In the genomic region with DNA sequence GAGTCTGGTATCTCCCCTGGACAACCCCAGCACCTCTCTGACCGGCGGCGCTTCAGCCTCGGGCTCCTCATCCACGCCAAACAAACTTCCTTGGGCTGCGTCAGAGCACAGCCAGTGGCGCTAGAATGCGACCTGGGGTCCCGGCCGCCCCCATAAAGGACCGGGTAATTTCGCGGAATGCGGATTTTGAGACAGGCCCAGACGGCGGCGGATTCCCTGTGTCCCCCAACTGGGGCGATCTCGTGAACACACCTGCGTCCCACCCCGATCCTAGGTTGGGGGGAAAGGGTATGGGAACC, we compare ENCODE assay signal across 8 cellular contexts. TPM values are rescaled to one million over a fixed set of nuclear protein-coding genes. Genes with fewer than 3 reads are reported as not detected.
DNase-seq lines count a peak whose midpoint lies in the region; ATAC-seq and TF ChIP-seq lines count a peak whose summit lies in the region.

No MANE protein-coding gene starts in this region.

- TF ChIP-seq EP300 in ovary (IDR thresholded peaks at IDR 0.05): no peak

- DNase-seq in CD8-positive, alpha-beta T cell: no peak
- DNase-seq in RWPE1 (ENCODE audit: low spot score): no peak
- DNase-seq in fibroblast of lung (ENCODE audit: low read depth in 2 of 2): no peak
- DNase-seq in ovary: no peak
- DNase-seq in H4 (ENCODE audit: low spot score): no peak
- DNase-seq in NK-92 (lab: John Stamatoyannopoulos, UW; ENCODE audit: unreplicated experiment): no peak

- intact Hi-C loops in CD8-positive, alpha-beta T cell (cut with DNase I, micrococcal nuclease): loop anchor here (2.0 to 5.0 kb wide), 3 partner anchors 185 to 475 kb away; a partner anchor contains a TSS
- intact Hi-C loops in ovary (cut with DNase I): no loop called here

- H3K36me3 Mint-ChIP-seq in CD8-positive, alpha-beta T cell: peaks cover 9% of the 10 kb centered on the region

- H3K4me2 ChIP-seq in fibroblast of lung (ENCODE audit: extremely low read depth, insufficient read depth, low read length): peak overlapping the region; percentile 97

- TF ChIP-seq POLR2A in ovary (IDR thresholded peaks at IDR 0.05) (no peak), GM18505 (IDR thresholded peaks at IDR 0.05; ENCODE audit: borderline replicate concordance, extremely low read depth, insufficient read depth, insufficient read length) (no peak)

- H3K4me1 ChIP-seq in CD8-positive, alpha-beta T cell (ENCODE audit: insufficient read depth, low read length): peaks cover 28% of the 10 kb centered on the region
- H3K4me1 ChIP-seq in fibroblast of lung (ENCODE audit: control insufficient read depth, extremely low read depth, insufficient read depth, low read length) (peaks cover 2% of the 10 kb centered on the region), ovary (ENCODE audit: insufficient read depth) (peaks cover 2% of the 10 kb centered on the region)

- H3K27ac Mint-ChIP-seq in CD8-positive, alpha-beta T cell: peak overlapping the region; percentile 27

- H3K36me3 ChIP-seq in CD8-positive, alpha-beta T cell (ENCODE audit: insufficient read depth, low read length): no peaks in the 10 kb centered on the region
- H3K36me3 ChIP-seq in fibroblast of lung (ENCODE audit: control insufficient read depth, insufficient read depth, low read length) (no peaks in the 10 kb centered on the region), ovary (no peaks in the 10 kb centered on the region)

- CTCF ChIA-PET in CD8-positive, alpha-beta T cell (lab: Charles Lee): interaction anchor here (0.8 kb wide), 1 partner anchor 122 kb away, joined by 4 read pairs; no protein-coding TSS in a partner anchor
- CTCF ChIA-PET in RWPE1 (lab: Yijun Ruan, JAX): interaction anchor here (1.3 to 1.6 kb wide), 2 partner anchors 91 to 180 kb away, joined by 4 to 5 read pairs; no protein-coding TSS in a partner anchor

- no peaks in the 10 kb centered on the region for H3K9me3 Mint-ChIP-seq in CD8-positive, alpha-beta T cell

- peaks cover 24% of the 10 kb centered on the region for H3K27me3 Mint-ChIP-seq in CD8-positive, alpha-beta T cell (ENCODE audit: low read depth)

- peaks cover 25% of the 10 kb centered on the region for H3K4me1 Mint-ChIP-seq in CD8-positive, alpha-beta T cell (ENCODE audit: low read depth)

- TF ChIP-seq CTCF in CD8-positive, alpha-beta T cell (IDR thresholded peaks at IDR 0.05): no peak
- TF ChIP-seq CTCF in RWPE1 (conservative IDR thresholded peaks at IDR 0.05; ENCODE audit: low read depth) (no peak), fibroblast of lung (conservative IDR thresholded peaks at IDR 0.05 in 1 of 2, IDR thresholded peaks at IDR 0.05 in 1 of 2; ENCODE audit: low read depth in 1 of 2, low read length in 2 of 2) (no peak), ovary (IDR thresholded peaks at IDR 0.05) (no peak)

- H3K79me2 ChIP-seq in fibroblast of lung (ENCODE audit: control insufficient read depth, insufficient read depth, low read length): peaks cover 3% of the 10 kb centered on the region

- no peaks in the 10 kb centered on the region for H3K9me3 ChIP-seq in CD8-positive, alpha-beta T cell (ENCODE audit: low read length)
- H3K9me3 ChIP-seq in fibroblast of lung (ENCODE audit: control insufficient read depth, insufficient read depth, low read depth, low read length) (no peaks in the 10 kb centered on the region), ovary (no peaks in the 10 kb centered on the region)

- POLR2A ChIA-PET in CD8-positive, alpha-beta T cell (lab: Charles Lee): interaction anchor here (0.5 kb wide), 1 partner anchor 230 kb away, joined by 3 read pairs; no protein-coding TSS in a partner anchor
- POLR2A ChIA-PET in RWPE1 (lab: Yijun Ruan, JAX; ENCODE audit: low non-redundant PET): no interaction called here

- H3K27ac ChIP-seq in CD8-positive, alpha-beta T cell (ENCODE audit: low read depth, low read length): no peak overlapping the region
- H3K27ac ChIP-seq in RWPE1 (peak overlapping the region; percentile 89; the same call in 1 of the 2 replicates), fibroblast of lung (ENCODE audit: insufficient read depth, low read length) (no peak overlapping the region), ovary (no peak overlapping the region)

- H3K4me3 Mint-ChIP-seq in CD8-positive, alpha-beta T cell: peak overlapping the region; percentile 94

- H3K9ac ChIP-seq in fibroblast of lung (ENCODE audit: insufficient read depth, low read length): no peak overlapping the region

- no peak for ATAC-seq in CD8-positive, alpha-beta T cell
- no peak for ATAC-seq in GM18505 (IDR thresholded peaks at IDR 0.05; ENCODE audit: unreplicated experiment)
- ATAC-seq in HG02885 (IDR thresholded peaks at IDR 0.05; ENCODE audit: poor library complexity, unreplicated experiment): no peak

- H4K20me1 ChIP-seq in fibroblast of lung (ENCODE audit: control insufficient read depth, extremely low read depth, insufficient read depth, low read length): no peaks in the 10 kb centered on the region

- peak overlapping the region; percentile 79 for H3K4me3 ChIP-seq in CD8-positive, alpha-beta T cell (ENCODE audit: low read depth, low read length)
- H3K4me3 ChIP-seq in fibroblast of lung (replicated peaks in 1 of 4; ENCODE audit: control extremely low read depth in 1 of 4, insufficient read depth in 1 of 4, low read depth in 3 of 4, low read length in 4 of 4) (peak overlapping the region; percentile 76 to 81 (median 80)), ovary (peak overlapping the region; percentile 95)

- peaks cover 20% of the 10 kb centered on the region for H3K27me3 ChIP-seq in CD8-positive, alpha-beta T cell (ENCODE audit: insufficient read depth, low read length)
- H3K27me3 ChIP-seq in fibroblast of lung (ENCODE audit: control insufficient read depth, insufficient read depth, low read length): peaks cover 14% of the 10 kb centered on the region
- no peaks in the 10 kb centered on the region for H3K27me3 ChIP-seq in ovary

- no peak overlapping the region for H2AFZ ChIP-seq in fibroblast of lung (ENCODE audit: low read length)

- WGBS in ovary, 3 donors: 12 to 18% (median 16%) methylated on average over 17 to 21 of the region's 21 CpGs

RNA-seq across cellular contexts. Expression of a gene that starts 1.6 kb away (rescaled TPM):
- 10 to 100 TPM in 1 of 2 experiments, 1 to 10 TPM in 1; 9.9 to 11.4 TPM for total RNA-seq in CD8-positive, alpha-beta T cell
- total RNA-seq in fibroblast of lung: 1.3 and 1.8 TPM in 2 replicates
- 0.81 and 1.9 TPM in 2 replicates for polyA plus RNA-seq in fibroblast of lung
- polyA plus RNA-seq in fibroblast of lung (2012): 5.7 and 10.0 TPM in 2 replicates
- 2.9 and 8.0 TPM in 2 replicates for polyA minus RNA-seq in fibroblast of lung (ENCODE audit: low replicate concordance)
- total RNA-seq in ovary: 10 to 100 TPM in 5 of 7 donors, 1 to 10 TPM in 2; 4.8 to 37.4 (median 22.3) TPM
- 10 to 100 TPM in 1 of 2 donors, 1 to 10 TPM in 1; 2.3 to 13.3 TPM for polyA plus RNA-seq in ovary
- total RNA-seq in H4 (2014; rRNA removed; shearing (Covaris generic)): 2.7 and 3.1 TPM in 2 replicates

Comparison
In these comparisons a context has a peak if more than half of its experiments do, and no peak if none do; other contexts are left out.
1. intact Hi-C loops: an anchor here in CD8-positive, alpha-beta T cell (2.0 to 5.0 kb wide); none called in ovary.